In the genomic region with DNA sequence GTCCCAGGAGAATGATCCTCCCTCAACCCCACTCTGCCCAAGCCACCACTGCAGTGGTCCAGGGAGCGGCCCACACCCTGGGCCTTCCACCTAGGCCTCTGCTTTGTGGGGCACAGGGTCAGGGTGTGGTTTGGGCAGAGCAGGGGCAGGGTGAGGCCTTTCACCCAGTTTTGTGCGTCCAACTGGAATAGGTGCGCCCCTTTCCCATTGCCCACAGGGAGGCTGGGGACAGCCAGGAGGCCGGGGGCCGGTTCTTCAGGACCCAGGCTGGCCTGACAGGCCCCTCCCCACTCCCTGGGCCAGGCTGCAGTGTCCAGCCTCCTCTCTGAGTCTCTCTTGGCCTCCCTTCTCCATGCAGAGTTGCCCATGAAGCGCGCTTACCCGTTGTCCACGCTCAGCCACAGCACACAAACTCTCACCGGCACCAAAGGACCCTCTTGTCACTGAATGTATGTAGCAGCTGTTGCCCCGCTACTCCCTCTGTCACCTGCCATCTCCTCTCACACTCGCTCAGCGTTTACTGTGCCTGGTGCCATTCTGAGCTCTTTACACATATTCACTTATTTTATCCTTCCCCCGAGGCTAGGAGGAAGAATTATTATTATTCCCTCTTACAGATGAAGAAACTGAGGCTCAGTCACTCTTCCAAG, we compare ENCODE assay signal across 21 cellular contexts. TPM values are rescaled to one million over a fixed set of nuclear protein-coding genes. Genes with fewer than 3 reads are reported as not detected.
A peak's percentile ranks its signal among the peaks of the same experiment; 100 is the strongest.
DNase-seq lines count a peak whose midpoint lies in the region; TF ChIP-seq lines count a peak whose summit lies in the region.
"Had no signal": no experiment of that assay in that cellular context is flagged by ENCODE, and none has a peak within 500 bp of the region (broad histone marks: within the 10 kb centered on the region; RNA-seq: fewer than 3 reads in every experiment).

No MANE protein-coding gene starts in this region.

- peak overlapping the region; percentile 59 for H2BK15ac ChIP-seq in neuronal stem cell (ENCODE audit: low read length)

- intact Hi-C loops in uterus (cut with DNase I; ENCODE audit: low total_unique reads) (no loop called here), testis (cut with DNase I; ENCODE audit: low total_unique reads) (no loop called here)
- intact Hi-C loops in activated T-helper 2 cell treated with anti-CD3 and anti-CD28 coated beads, Interferon-gamma antibody, Interleukin-2, Interleukin-4, amounts not matched to agents 10 μg/mL and 5 μg/mL and 100 μg/mL, durations not matched to agents 14 hours and 24 hours and 36 hours (cut with micrococcal nuclease): no loop called here

- no peaks in the 10 kb centered on the region for H3K36me3 Mint-ChIP-seq in brain
- H3K36me3 Mint-ChIP-seq in activated T-helper 2 cell treated with anti-CD3 and anti-CD28 coated beads, Interferon-gamma antibody, Interleukin-2, Interleukin-4, amounts not matched to agents 10 μg/mL and 5 μg/mL and 100 μg/mL, durations not matched to agents 14 hours and 24 hours and 36 hours (ENCODE audit: low read depth): no peaks in the 10 kb centered on the region
- H3K36me3 Mint-ChIP-seq: CD8-positive, alpha-beta T cell had no signal

- H3K27me3 ChIP-seq in neuronal stem cell (ENCODE audit: control insufficient read depth in 3 of 3, insufficient read depth in 3 of 3, low read depth in 1 of 3, low read length in 3 of 3) (no peaks in the 10 kb centered on the region), uterus (no peaks in the 10 kb centered on the region), testis (no peaks in the 10 kb centered on the region)
- H3K27me3 ChIP-seq: BLaER1 treated with 17β-estradiol and CSF1 and Interleukin-3, amounts not matched to agents 10 nM and 100 nM had no signal

- H3K36me3 ChIP-seq in neuronal stem cell (replicated peaks in 1 of 2; ENCODE audit: control insufficient read depth in 2 of 2, insufficient read depth in 2 of 2, low read length in 2 of 2): peaks cover 0 to 1% of the 10 kb centered on the region in 2 donors
- H3K36me3 ChIP-seq in uterus: no peaks in the 10 kb centered on the region
- no peaks in the 10 kb centered on the region for H3K36me3 ChIP-seq in testis (ENCODE audit: low read depth, missing control alignments)
- H3K36me3 ChIP-seq: BLaER1 treated with 17β-estradiol and CSF1 and Interleukin-3, amounts not matched to agents 10 nM and 100 nM had no signal

- H2BK5ac ChIP-seq in neuronal stem cell (ENCODE audit: low read length): no peak overlapping the region

- peaks cover 0 to 9% of the 10 kb centered on the region in 2 donors for H3K9me3 ChIP-seq in neuronal stem cell (replicated peaks in 1 of 2; ENCODE audit: control insufficient read depth in 2 of 2, insufficient read depth in 1 of 2, low read depth in 1 of 2, low read length in 2 of 2)
- H3K9me3 ChIP-seq in uterus: no peaks in the 10 kb centered on the region
- no peaks in the 10 kb centered on the region for H3K9me3 ChIP-seq in testis
- H3K9me3 ChIP-seq: SK-N-SH had no signal

- no CpG with 5 or more reads among the region's 14 CpGs for WGBS in neuronal stem cell (ENCODE audit: extremely low coverage in 2 of 2, insufficient read length in 2 of 2, insufficient replicate concordance in 1 of 2), 2 donors
- 93 to 94% methylated on average over 10 to 14 of the region's 14 CpGs for WGBS in testis, 2 donors

- DNase-seq in NCI-H524 (lab: John Stamatoyannopoulos, UW): peak; percentile 30 to 80
- DNase-seq in NCI-H524 treated with DMSO at 0.1 percent for 48 hours (lab: John Stamatoyannopoulos, UW): no peak
- no peak for DNase-seq in neuronal stem cell (ENCODE audit: low spot score)
- peak; percentile 4 to 7 for DNase-seq in uterus
- no peak for DNase-seq in testis
- DNase-seq in activated T-helper 2 cell treated with anti-CD3 and anti-CD28 coated beads, Interferon-gamma antibody, Interleukin-2, Interleukin-4, amounts not matched to agents 10 μg/mL and 5 μg/mL and 100 μg/mL, durations not matched to agents 14 hours and 24 hours and 36 hours (ENCODE audit: low spot score): no peak
- DNase-seq: Calu3; CD8-positive, alpha-beta T cell; DMS53; MM.1S; NCI-H1092 treated with DMSO at 0.1 percent for 48 hours; RPMI8226; SHP77 treated with DMSO at 0.1 percent for 48 hours; SK-N-SH had no signal

- H2AFZ ChIP-seq in neuronal stem cell (ENCODE audit: low read length): no peak overlapping the region

- peak overlapping the region; percentile 49 for H3K23ac ChIP-seq in neuronal stem cell (ENCODE audit: low read depth, low read length, poor library complexity)

- H4K91ac ChIP-seq in neuronal stem cell (ENCODE audit: low read depth, low read length, poor library complexity): no peak overlapping the region

- H3K4me3 ChIP-seq in neuronal stem cell (ENCODE audit: low read length in 2 of 2): no peak overlapping the region
- H3K4me3 ChIP-seq in uterus: no peak overlapping the region
- H3K4me3 ChIP-seq in testis: no peak overlapping the region
- H3K4me3 ChIP-seq: BLaER1 treated with 17β-estradiol and CSF1 and Interleukin-3, amounts not matched to agents 10 nM and 100 nM; GM12878 had no signal

- H3K27ac Mint-ChIP-seq in brain: peak overlapping the region in 3 of 5 experiments; percentile 34 to 80 (median 36)
- H3K27ac Mint-ChIP-seq in activated T-helper 2 cell treated with anti-CD3 and anti-CD28 coated beads, Interferon-gamma antibody, Interleukin-2, Interleukin-4, amounts not matched to agents 10 μg/mL and 5 μg/mL and 100 μg/mL, durations not matched to agents 14 hours and 24 hours and 36 hours: no peak overlapping the region
- H3K27ac Mint-ChIP-seq: CD8-positive, alpha-beta T cell had no signal

- no peaks in the 10 kb centered on the region for H3K79me1 ChIP-seq in neuronal stem cell (ENCODE audit: low read depth, low read length)

- no peak overlapping the region for H3K14ac ChIP-seq in neuronal stem cell (ENCODE audit: low read length)

- no peaks in the 10 kb centered on the region for H3K4me1 Mint-ChIP-seq in brain
- H3K4me1 Mint-ChIP-seq in activated T-helper 2 cell treated with anti-CD3 and anti-CD28 coated beads, Interferon-gamma antibody, Interleukin-2, Interleukin-4, amounts not matched to agents 10 μg/mL and 5 μg/mL and 100 μg/mL, durations not matched to agents 14 hours and 24 hours and 36 hours (ENCODE audit: low read depth): no peaks in the 10 kb centered on the region

- H3K18ac ChIP-seq in neuronal stem cell (ENCODE audit: low read length): peak overlapping the region; percentile 42

- peaks cover 0 to 3% (median 0%) of the 10 kb centered on the region in 5 experiments for H3K9me3 Mint-ChIP-seq in brain
- no peaks in the 10 kb centered on the region for H3K9me3 Mint-ChIP-seq in activated T-helper 2 cell treated with anti-CD3 and anti-CD28 coated beads, Interferon-gamma antibody, Interleukin-2, Interleukin-4, amounts not matched to agents 10 μg/mL and 5 μg/mL and 100 μg/mL, durations not matched to agents 14 hours and 24 hours and 36 hours
- H3K9me3 Mint-ChIP-seq: CD8-positive, alpha-beta T cell had no signal

- H2BK12ac ChIP-seq in neuronal stem cell (ENCODE audit: low read length): peak overlapping the region; percentile 19

- H2AK5ac ChIP-seq in neuronal stem cell (ENCODE audit: low read depth, low read length): peak overlapping the region; percentile 76

- no peak overlapping the region for H3K4ac ChIP-seq in neuronal stem cell (ENCODE audit: low read length)

- no peak overlapping the region for H2BK120ac ChIP-seq in neuronal stem cell (ENCODE audit: low read depth, low read length)

- peak overlapping the region; percentile 56 for H3K9ac ChIP-seq in neuronal stem cell (ENCODE audit: low read depth, low read length, poor library complexity)
- H3K9ac ChIP-seq: BLaER1 treated with 17β-estradiol and CSF1 and Interleukin-3, amounts not matched to agents 10 nM and 100 nM; SK-N-SH had no signal

- TF ChIP-seq POLR2A in uterus (IDR thresholded peaks at IDR 0.05) (no peak), testis (IDR thresholded peaks at IDR 0.05) (no peak)

- H3K4me1 ChIP-seq in neuronal stem cell (ENCODE audit: control insufficient read depth in 2 of 2, insufficient read depth in 1 of 2, low read depth in 1 of 2, low read length in 2 of 2) (peaks cover 0 to 7% of the 10 kb centered on the region in 2 donors), uterus (no peaks in the 10 kb centered on the region), testis (no peaks in the 10 kb centered on the region)
- H3K4me1 ChIP-seq: BLaER1 treated with 17β-estradiol and CSF1 and Interleukin-3, amounts not matched to agents 10 nM and 100 nM had no signal

- H3K27me3 Mint-ChIP-seq in brain: peaks cover 4% of the 10 kb centered on the region
- H3K27me3 Mint-ChIP-seq in activated T-helper 2 cell treated with anti-CD3 and anti-CD28 coated beads, Interferon-gamma antibody, Interleukin-2, Interleukin-4, amounts not matched to agents 10 μg/mL and 5 μg/mL and 100 μg/mL, durations not matched to agents 14 hours and 24 hours and 36 hours (ENCODE audit: low read depth): no peaks in the 10 kb centered on the region

- no peak overlapping the region for H3K4me3 Mint-ChIP-seq in brain
- no peak overlapping the region for H3K4me3 Mint-ChIP-seq in activated T-helper 2 cell treated with anti-CD3 and anti-CD28 coated beads, Interferon-gamma antibody, Interleukin-2, Interleukin-4, amounts not matched to agents 10 μg/mL and 5 μg/mL and 100 μg/mL, durations not matched to agents 14 hours and 24 hours and 36 hours (ENCODE audit: low read depth)
- H3K4me3 Mint-ChIP-seq: CD8-positive, alpha-beta T cell had no signal

- TF ChIP-seq CTCF in brain (conservative IDR thresholded peaks at IDR 0.05) (no peak), uterus (IDR thresholded peaks at IDR 0.05) (no peak), testis (IDR thresholded peaks at IDR 0.05) (no peak)

- H3K27ac ChIP-seq in neuronal stem cell (replicated peaks; ENCODE audit: low read length): no peak overlapping the region
- H3K27ac ChIP-seq in uterus: no peak overlapping the region
- no peak overlapping the region for H3K27ac ChIP-seq in testis
- H3K27ac ChIP-seq: BLaER1 treated with 17β-estradiol and CSF1 and Interleukin-3, amounts not matched to agents 10 nM and 100 nM had no signal

- no peak overlapping the region for H3K4me2 ChIP-seq in neuronal stem cell (ENCODE audit: insufficient read depth, low read length, poor library complexity, severe bottlenecking)
- H3K4me2 ChIP-seq: BLaER1 treated with 17β-estradiol and CSF1 and Interleukin-3, amounts not matched to agents 10 nM and 100 nM; SK-N-SH had no signal

- no peak overlapping the region for H4K8ac ChIP-seq in neuronal stem cell (ENCODE audit: low read depth, low read length)

RNA-seq across cellular contexts. Expression of a gene that starts 41.9 kb away (rescaled TPM):
- polyA plus RNA-seq in brain (ENCODE audit: insufficient read depth, low read depth, low replicate concordance): not detected
- not detected for polyA plus RNA-seq in neuronal stem cell (2013, experiment 1 of 2)
- not detected for polyA plus RNA-seq in neuronal stem cell (2013, experiment 2 of 2)
- total RNA-seq in uterus: not detected
- 1 to 10 TPM in 1 of 2 donors, under 1 TPM in 1; 0.87 to 1.5 TPM for total RNA-seq in testis
- 1.0 TPM for polyA plus RNA-seq in testis (ENCODE audit: insufficient read depth, low read depth, low replicate concordance)
- not detected in 2 replicates for total RNA-seq in activated T-helper 2 cell treated with anti-CD3 and anti-CD28 coated beads, Interferon-gamma antibody, Interleukin-2, Interleukin-4, amounts not matched to agents 10 μg/mL and 5 μg/mL and 100 μg/mL, durations not matched to agents 14 hours and 24 hours and 36 hours
- total RNA-seq: A673; Calu3; CD8-positive, alpha-beta T cell; GM12878; H4; LHCN-M2; NCI-H460 had no signal
- polyA plus RNA-seq: GM12878, SK-N-SH had no signal

Comparison
In these comparisons a context has a peak if more than half of its experiments do, and no peak if none do; other contexts are left out.
1. DNase-seq: peak in NCI-H524 (2 of 2) and uterus (2 of 2); none in NCI-H524 treated with DMSO at 0.1 percent for 48 hours (single experiment), neuronal stem cell (single experiment), testis (single experiment) and activated T-helper 2 cell treated with anti-CD3 and anti-CD28 coated beads, Interferon-gamma antibody, Interleukin-2, Interleukin-4, amounts not matched to agents 10 μg/mL and 5 μg/mL and 100 μg/mL, durations not matched to agents 14 hours and 24 hours and 36 hours (single experiment).